28 cellular contexts compared by ENCODE assay signal in the genomic region with DNA sequence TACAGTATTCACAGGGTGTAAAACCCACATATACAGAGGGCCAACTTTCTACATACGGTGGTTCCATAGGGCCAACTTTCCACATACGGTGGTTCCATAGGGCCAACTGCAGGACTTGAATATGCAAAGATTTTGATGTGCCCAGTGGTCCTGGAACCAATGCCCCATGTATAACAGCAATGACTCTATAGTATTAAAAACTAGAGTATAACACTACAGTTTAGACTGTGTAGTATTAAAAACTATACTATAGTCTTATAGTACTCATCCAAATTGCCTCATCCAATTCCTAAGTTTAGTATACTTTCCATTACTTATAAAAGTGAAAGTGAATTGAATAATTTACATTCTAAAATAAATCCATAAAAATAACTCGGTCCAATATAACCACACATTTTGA.
"Had no signal": no experiment of that assay in that cellular context is flagged by ENCODE, and none has a peak within 500 bp of the region (broad histone marks: within the 10 kb centered on the region; RNA-seq: fewer than 3 reads in every experiment).

No MANE protein-coding gene starts in this region.

- H3K27ac ChIP-seq: skin epidermis, suprapubic skin, tibial artery had no signal

- DNase-seq: activated CD4-positive, alpha-beta T cell treated with anti-CD3 and anti-CD28 coated beads for 1 hour; activated CD4-positive, alpha-beta T cell treated with anti-CD3 and anti-CD28 coated beads, Interleukin-2, amount 50 U/mL, for 1 hour; activated CD8-positive, alpha-beta memory T cell treated with anti-CD3 and anti-CD28 coated beads, Interleukin-2, amount 10 ng/mL, durations not matched to agents 7 days and 5 days; activated CD8-positive, alpha-beta T cell treated with anti-CD3 and anti-CD28 coated beads, Interleukin-2, amount 10 ng/mL, durations not matched to agents 7 days and 5 days; activated effector memory CD4-positive, alpha-beta T cell treated with Interleukin-2 at 50 U/mL for 16 hours; activated naive CD4-positive, alpha-beta T cell treated with anti-CD3 and anti-CD28 coated beads for 36 hours; anterior cingulate cortex; dermis blood vessel endothelial cell; effector CD4-positive, alpha-beta T cell; head of caudate nucleus; hippocampal formation; left cardiac atrium; left ventricle myocardium superior; mucosa of descending colon; SK-N-SH; stimulated activated CD4-positive, alpha-beta T cell treated with anti-CD3 and anti-CD28 coated beads, Interleukin-12 subunit alpha, Interleukin-12 subunit beta, amount 100 ng/mL, for 4 hours; stimulated activated CD4-positive, alpha-beta T cell treated with anti-CD3 and anti-CD28 coated beads, Interleukin-4, amount 100 ng/mL, for 1 hour; T-helper 2 cell; tibial artery had no signal

- H3K4me3 ChIP-seq: mucosa of descending colon, skin epidermis, suprapubic skin, tibial artery had no signal

- H3K27ac Mint-ChIP-seq: activated CD8-positive, alpha-beta memory T cell treated with anti-CD3 and anti-CD28 coated beads, Interleukin-2, amount 10 ng/mL, durations not matched to agents 7 days and 5 days; activated CD8-positive, alpha-beta T cell treated with anti-CD3 and anti-CD28 coated beads, Interleukin-2, amount 10 ng/mL, durations not matched to agents 7 days and 5 days; activated naive CD4-positive, alpha-beta T cell treated with anti-CD3 and anti-CD28 coated beads for 36 hours; natural killer cell treated with Interleukin-12 subunit alpha and Interleukin-12 subunit beta and Interleukin-15 and Interleukin-18, amount 100 ng/mL, for 72 hours; progenitor cell of endocrine pancreas had no signal

- H3K9ac ChIP-seq: SK-N-SH had no signal

- H3K27me3 ChIP-seq: suprapubic skin, tibial artery had no signal

- H3K4me2 ChIP-seq: SK-N-SH had no signal

- H3K9me3 Mint-ChIP-seq: activated naive CD4-positive, alpha-beta T cell treated with anti-CD3 and anti-CD28 coated beads for 36 hours; natural killer cell treated with Interleukin-12 subunit alpha and Interleukin-12 subunit beta and Interleukin-15 and Interleukin-18, amount 100 ng/mL, for 72 hours; WTC11 had no signal

- H3K36me3 ChIP-seq: suprapubic skin, tibial artery had no signal

- FAIRE-seq: bronchial epithelial cell, colon, keratinocyte had no signal

- H3K4me3 Mint-ChIP-seq: activated CD8-positive, alpha-beta memory T cell treated with anti-CD3 and anti-CD28 coated beads, Interleukin-2, amount 10 ng/mL, durations not matched to agents 7 days and 5 days; activated CD8-positive, alpha-beta T cell treated with anti-CD3 and anti-CD28 coated beads, Interleukin-2, amount 10 ng/mL, durations not matched to agents 7 days and 5 days; activated naive CD4-positive, alpha-beta T cell treated with anti-CD3 and anti-CD28 coated beads for 36 hours; natural killer cell treated with Interleukin-12 subunit alpha and Interleukin-12 subunit beta and Interleukin-15 and Interleukin-18, amount 100 ng/mL, for 72 hours; WTC11 had no signal

- H3K36me3 Mint-ChIP-seq: natural killer cell treated with Interleukin-12 subunit alpha and Interleukin-12 subunit beta and Interleukin-15 and Interleukin-18, amount 100 ng/mL, for 72 hours; WTC11 had no signal

- H3K9me3 ChIP-seq: mucosa of descending colon, SK-N-SH, suprapubic skin, tibial artery had no signal

- H3K27me3 Mint-ChIP-seq: activated CD8-positive, alpha-beta memory T cell treated with anti-CD3 and anti-CD28 coated beads, Interleukin-2, amount 10 ng/mL, durations not matched to agents 7 days and 5 days; natural killer cell treated with Interleukin-12 subunit alpha and Interleukin-12 subunit beta and Interleukin-15 and Interleukin-18, amount 100 ng/mL, for 72 hours; progenitor cell of endocrine pancreas had no signal

- ATAC-seq: activated CD8-positive, alpha-beta memory T cell treated with anti-CD3 and anti-CD28 coated beads, Interleukin-2, amount 10 ng/mL, durations not matched to agents 7 days and 5 days; activated CD8-positive, alpha-beta T cell treated with anti-CD3 and anti-CD28 coated beads, Interleukin-2, amount 10 ng/mL, durations not matched to agents 7 days and 5 days; left cardiac atrium; left ventricle myocardium superior; mucosa of descending colon; natural killer cell treated with Interleukin-12 subunit alpha and Interleukin-12 subunit beta and Interleukin-15 and Interleukin-18, amount 100 ng/mL, for 72 hours; sciatic nerve; WTC11 had no signal
